Comparison of ENCODE assay signal across 9 cellular contexts in genomic region chr10:75773139-75773801, GRCh38.
DNase-seq lines count a peak whose midpoint lies in the region; FAIRE-seq and TF ChIP-seq lines count a peak whose summit lies in the region.
"Had no signal": no experiment of that assay in that cellular context is flagged by ENCODE, and none has a peak within 500 bp of the region (broad histone marks: within the 10 kb centered on the region; RNA-seq: fewer than 3 reads in every experiment).

No MANE protein-coding gene starts in this region.

- H3K9me3 ChIP-seq in prostate gland (no peaks in the 10 kb centered on the region), MM.1S (replicated peaks; ENCODE audit: insufficient read depth, low read length) (no peaks in the 10 kb centered on the region)

- intact Hi-C loops in prostate gland (cut with DNase I): loop anchor here (2.0 to 10.0 kb wide), 8 partner anchors 110 to 772 kb away; partner anchors contain the start of gene ZNF503

- 62% methylated on average over 5 of the region's 5 CpGs for WGBS in prostate gland

- H3K27me3 ChIP-seq in prostate gland (replicated peaks; ENCODE audit: insufficient read depth): no peaks in the 10 kb centered on the region
- no peaks in the 10 kb centered on the region for H3K27me3 ChIP-seq in MM.1S (replicated peaks; ENCODE audit: insufficient read depth, low read length)

- TF ChIP-seq CTCF in prostate gland (IDR thresholded peaks at IDR 0.05): no peak
- no peak for TF ChIP-seq CTCF in MM.1S (IDR thresholded peaks at IDR 0.05; ENCODE audit: low read length)

- no peak overlapping the region for H2AFZ ChIP-seq in MM.1S (ENCODE audit: low read length)

- no peak for TF ChIP-seq POLR2A in prostate gland (IDR thresholded peaks at IDR 0.05)
- no peak for TF ChIP-seq POLR2A in H54 (IDR thresholded peaks at IDR 0.05; ENCODE audit: low read depth, low read length)

- H3K9ac ChIP-seq in MM.1S (ENCODE audit: low read length): no peak overlapping the region

- H3K4me1 ChIP-seq in prostate gland (replicated peaks): peaks cover 8% of the 10 kb centered on the region
- H3K4me1 ChIP-seq in MM.1S (ENCODE audit: low read length): peaks cover 9% of the 10 kb centered on the region

- no peaks in the 10 kb centered on the region for H3K36me3 ChIP-seq in prostate gland
- H3K36me3 ChIP-seq in MM.1S (replicated peaks; ENCODE audit: insufficient read depth, low read length): no peaks in the 10 kb centered on the region

- peaks cover 5% of the 10 kb centered on the region; the same call in 1 of the 2 replicates for H3F3A ChIP-seq in MM.1S (ENCODE audit: insufficient read depth, low read length)

- no peak for FAIRE-seq in H54 (lab: Jason Lieb, UNC)
- FAIRE-seq: islet of Langerhans had no signal

- H3K9me2 ChIP-seq in MM.1S (replicated peaks; ENCODE audit: insufficient read depth, low read length): no peaks in the 10 kb centered on the region

- H3K27ac ChIP-seq in epithelial cell of prostate (peak overlapping the region; percentile 16), prostate gland (peak overlapping the region; percentile 51 to 68), MM.1S (ENCODE audit: low read length) (no peak overlapping the region)

- no peaks in the 10 kb centered on the region for H3K79me2 ChIP-seq in MM.1S (ENCODE audit: low read length)

- no peak overlapping the region for H3K4me2 ChIP-seq in MM.1S (ENCODE audit: low read depth, low read length)

- H3K4me3 ChIP-seq in prostate gland (no peak overlapping the region), MM.1S (ENCODE audit: low read length) (no peak overlapping the region)

- H4K20me1 ChIP-seq in MM.1S (ENCODE audit: insufficient read depth, low read length): no peaks in the 10 kb centered on the region

- DNase-seq in EH (ENCODE audit: low read depth) (peak; percentile 42), M059J (ENCODE audit: low read depth) (peak; percentile 97), epithelial cell of prostate (ENCODE audit: low read depth, low spot score) (no peak), prostate gland (ENCODE audit: low spot score) (no peak), MM.1S (no peak), H54 (ENCODE audit: insufficient read length, low spot score) (no peak), germinal center (ENCODE audit: low spot score) (no peak), NCI-H748 (lab: John Stamatoyannopoulos, UW; ENCODE audit: unreplicated experiment) (no peak)

Comparison
In these comparisons a context has a peak if more than half of its experiments do, and no peak if none do; other contexts are left out.
1. DNase-seq: peak in EH (single experiment) and M059J (single experiment); none in epithelial cell of prostate (single experiment), prostate gland (single experiment), MM.1S (single experiment), H54 (single experiment), germinal center (single experiment) and NCI-H748 (single experiment).